In genomic region chr5:24381861-24382460, GRCh38 we compare ENCODE assay signal across 17 cellular contexts.
DNase-seq lines count a peak whose midpoint lies in the region; ATAC-seq, FAIRE-seq and TF ChIP-seq lines count a peak whose summit lies in the region.
"Had no signal": no experiment of that assay in that cellular context is flagged by ENCODE, and none has a peak within 500 bp of the region (broad histone marks: within the 10 kb centered on the region; RNA-seq: fewer than 3 reads in every experiment).

No MANE protein-coding gene starts in this region.

- intact Hi-C loops in adrenal gland (cut with DNase I): no loop called here
- intact Hi-C loops in activated naive CD4-positive, alpha-beta T cell treated with anti-CD3 and anti-CD28 coated beads for 36 hours (cut with micrococcal nuclease): no loop called here

- H3K4me1 Mint-ChIP-seq in activated naive CD4-positive, alpha-beta T cell treated with anti-CD3 and anti-CD28 coated beads for 36 hours (ENCODE audit: low read depth): no peaks in the 10 kb centered on the region

- H3K27ac ChIP-seq in A549 (no peak overlapping the region), adrenal gland (no peak overlapping the region)
- H3K27ac ChIP-seq: coronary artery, Peyer's patch, VCaP had no signal

- H3K4me1 ChIP-seq in A549: no peaks in the 10 kb centered on the region
- H3K4me1 ChIP-seq in adrenal gland (replicated peaks in 1 of 2): no peaks in the 10 kb centered on the region
- H3K4me1 ChIP-seq: Peyer's patch had no signal

- H3K4me3 ChIP-seq in A549 (no peak overlapping the region), adrenal gland (no peak overlapping the region)
- H3K4me3 ChIP-seq: coronary artery, Peyer's patch had no signal

- peak in 1 of 2 experiments; percentile 47; a peak in 1 of 6 replicates for ATAC-seq in A549
- ATAC-seq: stimulated activated naive CD8-positive, alpha-beta T cell treated with anti-CD3 and anti-CD28 coated beads, Interleukin-15, Interleukin-2, amounts not matched to agents 100 U/mL and 50 U/mL, for 24 hours had no signal

- H3K36me3 Mint-ChIP-seq in activated naive CD4-positive, alpha-beta T cell treated with anti-CD3 and anti-CD28 coated beads for 36 hours (ENCODE audit: low read depth): no peaks in the 10 kb centered on the region

- H3K9me3 ChIP-seq in A549: no peaks in the 10 kb centered on the region
- H3K9me3 ChIP-seq in adrenal gland (replicated peaks in 1 of 3): no peaks in the 10 kb centered on the region
- H3K9me3 ChIP-seq: Peyer's patch had no signal

- TF ChIP-seq CTCF in A549 (IDR thresholded peaks at IDR 0.05) (no peak), adrenal gland (IDR thresholded peaks at IDR 0.05) (no peak)

- 7% methylated on average over 5 of the region's 5 CpGs for WGBS in A549 (ENCODE audit: missing lambda C conversion rate)
- 5 to 17% (median 15%) methylated on average over 5 of the region's 5 CpGs for WGBS in adrenal gland, 4 donors

- DNase-seq in A549 (ENCODE audit: low read depth in 1 of 2, low spot score in 1 of 2) (peak in 1 of 2 experiments; percentile 15), NCI-H1694 (lab: John Stamatoyannopoulos, UW) (peak; percentile 96), cerebellar cortex (ENCODE audit: low spot score) (peak; percentile 98), left kidney (ENCODE audit: low read depth, low spot score) (peak; percentile 48), DMS79 (lab: John Stamatoyannopoulos, UW) (no peak), adrenal gland (no peak), NCI-H2107 treated with DMSO at 0.1 percent for 48 hours (lab: John Stamatoyannopoulos, UW; ENCODE audit: unreplicated experiment) (no peak)
- no peak for DNase-seq in activated naive CD4-positive, alpha-beta T cell treated with anti-CD3 and anti-CD28 coated beads for 36 hours
- DNase-seq: amygdala; GF-D8; NCI-H1092; NCI-H345; Peyer's patch; stimulated activated naive CD8-positive, alpha-beta T cell treated with anti-CD3 and anti-CD28 coated beads, Interleukin-15, Interleukin-2, amounts not matched to agents 100 U/mL and 50 U/mL, for 24 hours; SW 1271 had no signal

- no peaks in the 10 kb centered on the region for H3K36me3 ChIP-seq in adrenal gland (replicated peaks in 1 of 2)
- H3K36me3 ChIP-seq: Peyer's patch had no signal

- H3K9me3 Mint-ChIP-seq in activated naive CD4-positive, alpha-beta T cell treated with anti-CD3 and anti-CD28 coated beads for 36 hours: peaks cover 4% of the 10 kb centered on the region

- H3K4me3 Mint-ChIP-seq in activated naive CD4-positive, alpha-beta T cell treated with anti-CD3 and anti-CD28 coated beads for 36 hours: no peak overlapping the region

- no peak for TF ChIP-seq POLR2A in A549 (IDR thresholded peaks at IDR 0.05; ENCODE audit: low read length)
- no peak for TF ChIP-seq POLR2A in adrenal gland (IDR thresholded peaks at IDR 0.05)

- no peak for FAIRE-seq in A549 (lab: Jason Lieb, UNC)

- POLR2A ChIA-PET in A549 (lab: Yijun Ruan, JAX): no interaction called here

- TF ChIP-seq EP300 in A549 (IDR thresholded peaks at IDR 0.05): no peak

- H3K27me3 ChIP-seq in adrenal gland: no peaks in the 10 kb centered on the region
- H3K27me3 ChIP-seq: Peyer's patch had no signal

- peak overlapping the region; percentile 38 for H3K4me2 ChIP-seq in A549

- CTCF ChIA-PET in A549 (lab: Yijun Ruan, JAX): interaction anchor here (0.5 kb wide), 1 partner anchor 37 kb away, joined by 3 read pairs; no protein-coding TSS in a partner anchor
- CTCF ChIA-PET in activated naive CD4-positive, alpha-beta T cell treated with anti-CD3 and anti-CD28 coated beads for 36 hours (lab: Charles Lee): no interaction called here

- H3K27me3 Mint-ChIP-seq in activated naive CD4-positive, alpha-beta T cell treated with anti-CD3 and anti-CD28 coated beads for 36 hours (ENCODE audit: low read depth): no peaks in the 10 kb centered on the region

- no peak for TF ChIP-seq RAD21 in A549 (conservative IDR thresholded peaks at IDR 0.05 in 1 of 2, IDR thresholded peaks at IDR 0.05 in 1 of 2)

- H3K27ac Mint-ChIP-seq in activated naive CD4-positive, alpha-beta T cell treated with anti-CD3 and anti-CD28 coated beads for 36 hours: no peak overlapping the region

TF ChIP-seq in A549, 52 proteins besides CTCF, POLR2A, EP300 and RAD21:
- TF ChIP-seq HOXA7 (CRISPR knock-in tag; IDR thresholded peaks at IDR 0.05) (no peak), HEYL (CRISPR knock-in tag; IDR thresholded peaks at IDR 0.05) (no peak), FOSB (CRISPR knock-in tag; IDR thresholded peaks at IDR 0.05) (no peak), FOSL2 (IDR thresholded peaks at IDR 0.05) (no peak), FOSL2 (CRISPR knock-in tag; IDR thresholded peaks at IDR 0.05) (no peak), USF2 (IDR thresholded peaks at IDR 0.05) (no peak), JUN (IDR thresholded peaks at IDR 0.05) (no peak), KDM5A (IDR thresholded peaks at IDR 0.05) (no peak), CBX2 (IDR thresholded peaks at IDR 0.05; ENCODE audit: borderline replicate concordance, low read depth) (no peak)

Comparison
In these comparisons a context has a peak if more than half of its experiments do, and no peak if none do; other contexts are left out.
1. DNase-seq: peak in NCI-H1694 (single experiment), cerebellar cortex (single experiment) and left kidney (single experiment); none in DMS79 (single experiment), adrenal gland (0 of 7), NCI-H2107 treated with DMSO at 0.1 percent for 48 hours (single experiment) and activated naive CD4-positive, alpha-beta T cell treated with anti-CD3 and anti-CD28 coated beads for 36 hours (single experiment).